Comparison of ENCODE assay signal across 8 cellular contexts in the genomic region with DNA sequence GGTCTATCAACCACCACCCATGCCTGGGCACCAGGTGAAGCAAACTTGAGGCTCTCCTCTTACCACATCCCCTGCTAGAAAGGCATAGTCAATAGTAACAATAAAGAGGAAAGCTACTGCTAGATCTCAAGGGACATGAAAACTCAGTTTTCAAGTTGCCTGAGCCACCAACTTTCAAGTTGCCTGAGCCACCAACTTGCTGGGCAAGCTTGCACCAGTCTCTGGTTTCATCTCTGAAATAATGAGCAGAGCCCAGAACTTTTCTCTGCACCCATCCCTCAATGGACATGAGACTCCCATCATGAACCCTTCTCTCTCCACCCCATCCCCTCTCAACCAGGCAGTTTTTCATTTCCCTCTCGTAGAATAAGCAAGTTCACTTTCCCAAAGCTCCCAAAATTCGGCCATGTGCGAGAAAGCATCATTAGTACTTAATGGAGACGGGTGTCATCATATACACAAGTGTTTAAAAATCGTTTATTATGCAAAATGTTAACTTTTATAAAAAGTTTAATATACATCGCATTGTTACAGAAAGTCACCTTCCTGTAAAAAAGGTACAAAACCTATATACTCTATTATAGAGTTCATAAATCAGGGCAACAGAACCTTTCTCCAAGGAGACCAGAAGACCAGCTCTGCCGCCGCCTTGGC. TPM values are rescaled to one million over a fixed set of nuclear protein-coding genes. Genes with fewer than 3 reads are reported as not detected.
A peak's percentile ranks its signal among the peaks of the same experiment; 100 is the strongest.
DNase-seq lines count a peak whose midpoint lies in the region; ATAC-seq, FAIRE-seq and TF ChIP-seq lines count a peak whose summit lies in the region.

No MANE protein-coding gene starts in this region.

- TF ChIP-seq POLR2A in A549 (IDR thresholded peaks at IDR 0.05; ENCODE audit: low read length) (no peak), IMR-90 (IDR thresholded peaks at IDR 0.05; ENCODE audit: low read depth, low read length) (no peak), breast epithelium (IDR thresholded peaks at IDR 0.05) (no peak)

- H3K4me2 ChIP-seq in A549: peak overlapping the region; percentile 77
- peak overlapping the region; percentile 93 for H3K4me2 ChIP-seq in IMR-90 (ENCODE audit: low read depth, low read length)

- peak overlapping the region; percentile 78 for H4K91ac ChIP-seq in IMR-90 (ENCODE audit: insufficient read depth, low read depth, low read length)

- in situ Hi-C loops in IMR-90 (cut with MboI; ENCODE audit: low sequenced_read_pairs): no loop called here

- H3K56ac ChIP-seq in IMR-90 (ENCODE audit: extremely low read depth, insufficient read depth, low read length): peak overlapping the region; percentile 76

- no TSS peak for BruUV-seq in IMR-90 (replicated peaks; lab: Mats Ljungman, UMichigan)

- DNase-seq in A549 (ENCODE audit: low read depth in 1 of 2, low spot score in 1 of 2) (no peak), IMR-90 (peak; percentile 47), breast epithelium (ENCODE audit: low spot score in 2 of 2) (no peak), DMS153 treated with DMSO at 0.1 percent for 48 hours (lab: John Stamatoyannopoulos, UW; ENCODE audit: unreplicated experiment) (no peak), NCI-H748 (lab: John Stamatoyannopoulos, UW; ENCODE audit: unreplicated experiment) (no peak), DMS153 (lab: John Stamatoyannopoulos, UW) (no peak), SHP77 treated with DMSO at 0.1 percent for 48 hours (lab: John Stamatoyannopoulos, UW) (no peak)

- peak overlapping the region; percentile 62 for H2AK5ac ChIP-seq in IMR-90 (ENCODE audit: low read depth, low read length)

- peak overlapping the region; percentile 19 for H2AK9ac ChIP-seq in IMR-90 (replicated peaks; ENCODE audit: low read depth, low read length, poor library complexity)

- H3K9ac ChIP-seq in IMR-90 (ENCODE audit: low read depth, low read length): peak overlapping the region; percentile 99

- H4K8ac ChIP-seq in IMR-90 (ENCODE audit: low read depth in 2 of 2, low read length in 2 of 2): peak overlapping the region; percentile 86 to 89

- 0 out of 3 replicates have a peak overlapping the region, but pooled peaks have one; percentile 11 for H2BK15ac ChIP-seq in IMR-90 (ENCODE audit: low read depth, low read length)

- H3K4me1 ChIP-seq in A549 (peaks cover 53% of the 10 kb centered on the region), IMR-90 (ENCODE audit: control insufficient read depth, insufficient read depth, low read length) (peaks cover 37% of the 10 kb centered on the region), breast epithelium (peaks cover 0 to 7% of the 10 kb centered on the region in 2 donors), mononuclear cell (ENCODE audit: insufficient read depth, low read length) (peaks cover 82% of the 10 kb centered on the region)

- peaks cover 16% of the 10 kb centered on the region for H3K36me3 ChIP-seq in IMR-90 (ENCODE audit: control insufficient read depth, insufficient read depth, low read length)
- H3K36me3 ChIP-seq in breast epithelium: no peaks in the 10 kb centered on the region

- peak overlapping the region; percentile 45 for H3K18ac ChIP-seq in IMR-90 (ENCODE audit: low read depth, low read length)

- no peak for ATAC-seq in A549
- no peak for ATAC-seq in IMR-90 (ENCODE audit: low read depth)

- H2AFZ ChIP-seq in IMR-90 (replicated peaks; ENCODE audit: low read length, poor library complexity): no peak overlapping the region

- no peak overlapping the region; the same call in 1 of the 2 replicates for H2BK20ac ChIP-seq in IMR-90 (ENCODE audit: low read depth, low read length)

- intact Hi-C loops in IMR-90 (cut with micrococcal nuclease) (loop anchor here (5.0 kb wide), 1 partner anchor 135 kb away; a partner anchor contains a TSS), breast epithelium (cut with DNase I; ENCODE audit: low total_unique reads) (no loop called here)

- peak overlapping the region; percentile 85 for H2BK5ac ChIP-seq in IMR-90 (ENCODE audit: low read depth, low read length, poor library complexity, severe bottlenecking)

- peak overlapping the region; percentile 96 for H3K14ac ChIP-seq in IMR-90 (replicated peaks; ENCODE audit: low read depth, low read length)

- peak overlapping the region; percentile 98 for H3K23ac ChIP-seq in IMR-90 (ENCODE audit: low read depth, low read length)

- peak overlapping the region; percentile 95 for H3K4ac ChIP-seq in IMR-90 (ENCODE audit: low read depth, low read length)

- no peak for TF ChIP-seq RAD21 in A549 (conservative IDR thresholded peaks at IDR 0.05 in 1 of 2, IDR thresholded peaks at IDR 0.05 in 1 of 2)
- no peak for TF ChIP-seq RAD21 in IMR-90 (IDR thresholded peaks at IDR 0.05; ENCODE audit: low read length)

- peaks cover 6% of the 10 kb centered on the region; the same call in 1 of the 2 replicates for H3K9me1 ChIP-seq in IMR-90 (ENCODE audit: insufficient read depth, low read length)

- peaks cover 7 to 52% of the 10 kb centered on the region in 2 experiments; a peak in 3 of 4 replicates for H3K79me1 ChIP-seq in IMR-90 (ENCODE audit: low read depth in 1 of 2, low read length in 2 of 2)

- peaks cover 42% of the 10 kb centered on the region for H4K20me1 ChIP-seq in IMR-90 (ENCODE audit: insufficient read depth, low read length)

- dilution Hi-C loops in IMR-90 (cut with HindIII; ENCODE audit: low sequenced_read_pairs, unreplicated experiment): no loop called here

- H3K9me3 ChIP-seq in A549 (no peaks in the 10 kb centered on the region), IMR-90 (ENCODE audit: control insufficient read depth, insufficient read depth, low read length) (no peaks in the 10 kb centered on the region), breast epithelium (no peaks in the 10 kb centered on the region), mononuclear cell (ENCODE audit: low read depth, low read length) (no peaks in the 10 kb centered on the region)

- no peak for TF ChIP-seq CTCF in A549 (IDR thresholded peaks at IDR 0.05)
- no peak for TF ChIP-seq CTCF in IMR-90 (conservative IDR thresholded peaks at IDR 0.05; ENCODE audit: low read depth, low read length)
- TF ChIP-seq CTCF in breast epithelium (IDR thresholded peaks at IDR 0.05): no peak

- FAIRE-seq in A549 (lab: Jason Lieb, UNC): no peak

- peak overlapping the region; percentile 90 for H2BK120ac ChIP-seq in IMR-90 (ENCODE audit: low read depth, low read length)

- CTCF ChIA-PET in A549 (lab: Yijun Ruan, JAX): interaction anchor here (1.0 to 29.3 kb wide), 4 partner anchors 12 to 77 kb away, joined by 3 to 699 read pairs (median 6); no protein-coding TSS in a partner anchor
- CTCF ChIA-PET in IMR-90 (lab: Yijun Ruan, JAX): interaction anchor here (0.6 to 9.4 kb wide), 2 partner anchors 13 to 78 kb away, joined by 3 to 67 read pairs; no protein-coding TSS in a partner anchor

- H3K27ac ChIP-seq in A549 (peak overlapping the region; percentile 96 to 98), IMR-90 (ENCODE audit: insufficient read depth, low read length) (peak overlapping the region; percentile 87), breast epithelium (peak overlapping the region; percentile 93 to 94)

- H3K27me3 ChIP-seq in IMR-90 (ENCODE audit: control insufficient read depth, insufficient read depth, low read length) (no peaks in the 10 kb centered on the region), breast epithelium (no peaks in the 10 kb centered on the region), mononuclear cell (ENCODE audit: insufficient read depth, low read length) (peaks cover 53% of the 10 kb centered on the region)

- TF ChIP-seq EP300 in A549 (IDR thresholded peaks at IDR 0.05): no peak

- H3K4me3 ChIP-seq in A549 (peak overlapping the region; percentile 92), IMR-90 (ENCODE audit: insufficient read depth, low read depth, low read length) (peak overlapping the region; percentile 76), breast epithelium (peak overlapping the region; percentile 67 to 79 (median 68)), mononuclear cell (ENCODE audit: low read length) (peak overlapping the region; percentile 72)

- WGBS in A549 (ENCODE audit: missing lambda C conversion rate): under 1% methylated on average over 8 of the region's 8 CpGs
- no CpG with 5 or more reads among the region's 8 CpGs for WGBS in IMR-90 (ENCODE audit: extremely low coverage in 2 of 2, insufficient read length in 1 of 2), 2 experiments

- POLR2A ChIA-PET in A549 (lab: Yijun Ruan, JAX): interaction anchor here (1.2 to 11.2 kb wide), 7 partner anchors 18 to 80 kb away, joined by 4 to 168 read pairs (median 20); a partner anchor contains a TSS
- POLR2A ChIA-PET in IMR-90 (lab: Charles Lee; ENCODE audit: unreplicated experiment): interaction anchor here (1.4 to 1.6 kb wide), 2 partner anchors 19 to 78 kb away, joined by 3 to 11 read pairs; no protein-coding TSS in a partner anchor

- H4K5ac ChIP-seq in IMR-90 (ENCODE audit: low read depth, low read length): peak overlapping the region; percentile 3; the same call in 1 of the 2 replicates

TF ChIP-seq in A549, 52 proteins besides CTCF, POLR2A, EP300 and RAD21 (continues in another document):
- peak; percentile 12; the same call in 1 of the 2 replicates for TF ChIP-seq RARB (CRISPR knock-in tag; IDR thresholded peaks at IDR 0.05)

TF ChIP-seq in IMR-90, 13 proteins besides CTCF, POLR2A, EP300 and RAD21 (continues in another document):
- no peak for TF ChIP-seq SMC3 (IDR thresholded peaks at IDR 0.05; ENCODE audit: low read depth, low read length)
- TF ChIP-seq RCOR1 (IDR thresholded peaks at IDR 0.05; ENCODE audit: insufficient replicate concordance, low read length): no peak

RNA-seq across cellular contexts. Expression of a gene that starts 1.7 kb away (rescaled TPM):
- 171 and 193 TPM in 2 replicates for polyA plus RNA-seq in A549 (2011; rRNA removed)
- polyA plus RNA-seq in A549 (2012; cell fraction: cytosol; rRNA removed): 847 and 922 TPM in 2 replicates
- 1,068 and 1,236 TPM in 2 replicates for polyA plus RNA-seq in A549 (2012; cell fraction: nucleus; rRNA removed)
- 209 to 336 TPM (median 288 TPM) in 3 replicates for polyA plus RNA-seq in A549 (2017; fragmentation: RNase III; extraction: RNeasy Plus Mini Kit Qiagen cat#74134 plus additional on column Dnase treatment)
- polyA minus RNA-seq in A549 (2011; rRNA and poly(A)+ RNA removed): 142 and 176 TPM in 2 replicates
- 109 and 171 TPM in 2 replicates for total RNA-seq in IMR-90 (2012; rRNA removed)
- 304 and 385 TPM in 2 replicates for polyA plus RNA-seq in IMR-90 (2012; rRNA removed)
- 781 and 851 TPM in 2 replicates for polyA plus RNA-seq in IMR-90 (2012; cell fraction: cytosol; rRNA removed)
- polyA plus RNA-seq in IMR-90 (2012; cell fraction: nucleus; rRNA removed; ENCODE audit: low replicate concordance): 1,444 and 1,599 TPM in 2 replicates
- 100 to 1,000 TPM in 1 of 3 donors, 10 to 100 TPM in 2; 79.9 to 133 (median 90.9) TPM for total RNA-seq in breast epithelium
- total RNA-seq in mononuclear cell: 47.3 TPM

RNA-seq across cellular contexts. Expression of a gene that starts 26.6 kb away (rescaled TPM):
- polyA plus RNA-seq in A549 (2011; rRNA removed) (0.90 and 1.6 TPM in 2 replicates), A549 (2017; fragmentation: RNase III; extraction: RNeasy Plus Mini Kit Qiagen cat#74134 plus additional on column Dnase treatment) (3.4 to 3.9 TPM (median 3.4 TPM) in 3 replicates), IMR-90 (2012; rRNA removed) (0.39 and 0.51 TPM in 2 replicates)
- 1.8 and 2.4 TPM in 2 replicates for polyA plus RNA-seq in A549 (2012; cell fraction: cytosol; rRNA removed)
- 6.3 and 9.0 TPM in 2 replicates for polyA plus RNA-seq in A549 (2012; cell fraction: nucleus; rRNA removed)
- polyA minus RNA-seq in A549 (2011; rRNA and poly(A)+ RNA removed): 3.0 and 3.3 TPM in 2 replicates
- total RNA-seq in IMR-90 (2012; rRNA removed) (0.36 and 0.56 TPM in 2 replicates), breast epithelium (under 1 TPM; under 0.01 to 0.73 (median 0.33) TPM), mononuclear cell (2.7 TPM)
- 0.16 and 0.19 TPM in 2 replicates for polyA plus RNA-seq in IMR-90 (2012; cell fraction: cytosol; rRNA removed)
- polyA plus RNA-seq in IMR-90 (2012; cell fraction: nucleus; rRNA removed; ENCODE audit: low replicate concordance): 0.55 and 0.63 TPM in 2 replicates
